ENCODE assay signal across 17 cellular contexts in the genomic region with DNA sequence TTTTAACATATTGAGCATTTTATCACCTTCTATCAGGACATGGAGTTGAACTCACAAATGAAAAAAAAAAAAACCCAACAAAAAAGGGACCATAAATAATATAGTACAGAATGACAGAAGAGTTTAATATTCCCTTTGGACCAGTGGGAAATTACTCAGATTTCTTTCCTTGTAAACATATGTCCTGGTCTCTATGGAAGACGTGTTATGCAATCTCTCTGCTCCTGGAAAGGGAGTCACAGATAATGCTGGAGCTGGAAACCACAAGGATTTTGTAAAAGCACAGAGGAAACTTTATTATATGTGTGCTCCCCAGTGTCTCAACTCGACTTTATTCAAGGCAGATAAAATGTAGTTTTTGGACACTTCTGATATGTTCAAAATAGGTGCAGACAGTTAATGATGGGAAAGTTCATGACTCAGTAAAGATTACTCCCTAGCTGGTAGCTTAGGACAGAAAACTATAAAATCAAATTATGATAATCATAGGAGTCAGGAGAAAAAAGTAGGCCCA.
DNase-seq lines count a peak whose midpoint lies in the region; ATAC-seq and TF ChIP-seq lines count a peak whose summit lies in the region.
"Had no signal": no experiment of that assay in that cellular context is flagged by ENCODE, and none has a peak within 500 bp of the region (broad histone marks: within the 10 kb centered on the region; RNA-seq: fewer than 3 reads in every experiment).

No MANE protein-coding gene starts in this region.

- H3K9me3 ChIP-seq in hepatocyte (ENCODE audit: low read depth): no peaks in the 10 kb centered on the region
- H3K9me3 ChIP-seq: BE2C had no signal

- H3K36me3 ChIP-seq in hepatocyte (replicated peaks; ENCODE audit: insufficient read depth, low read depth): no peaks in the 10 kb centered on the region
- H3K36me3 ChIP-seq: BE2C had no signal

- ATAC-seq in stimulated activated naive CD8-positive, alpha-beta T cell treated with anti-CD3 and anti-CD28 coated beads, Interleukin-15, Interleukin-2, amounts not matched to agents 100 U/mL and 50 U/mL, for 24 hours: no peak
- no peak for ATAC-seq in GM21390 (IDR thresholded peaks at IDR 0.05; ENCODE audit: unreplicated experiment)
- ATAC-seq in GM18520 (IDR thresholded peaks at IDR 0.05; ENCODE audit: unreplicated experiment): no peak

- H3K27ac ChIP-seq in hepatocyte: no peak overlapping the region

- no peak overlapping the region for H3K4me2 ChIP-seq in hepatocyte

- 52% methylated on average over 2 of the region's 2 CpGs for WGBS in hepatocyte (ENCODE audit: low lambda C conversion rate, missing lambda C conversion rate)

- DNase-seq in AG10803 (ENCODE audit: low read depth): peak; percentile 55
- DNase-seq in HCEC 1CT: peak; percentile 4
- peak; percentile 80 for DNase-seq in amniotic epithelial cell (ENCODE audit: low read depth)
- DNase-seq in hepatocyte (ENCODE audit: low spot score): peak; percentile 31
- no peak for DNase-seq in stimulated activated naive CD8-positive, alpha-beta T cell treated with anti-CD3 and anti-CD28 coated beads, Interleukin-15, Interleukin-2, amounts not matched to agents 100 U/mL and 50 U/mL, for 24 hours
- DNase-seq in foreskin melanocyte: no peak
- DNase-seq: ACHN; BE2C; Calu3; CD4-positive, alpha-beta memory T cell; DMS79; MV-4-11; NCI-H1417 treated with DMSO at 0.1 percent for 48 hours; NCI-H1930; NCI-H510A treated with DMSO at 0.1 percent for 48 hours had no signal

- H3K9me2 ChIP-seq in hepatocyte (replicated peaks; ENCODE audit: insufficient read depth): no peaks in the 10 kb centered on the region

- no peaks in the 10 kb centered on the region for H4K20me1 ChIP-seq in hepatocyte (ENCODE audit: insufficient read depth, poor library complexity, severe bottlenecking)

- no peaks in the 10 kb centered on the region for H3K27me3 ChIP-seq in hepatocyte
- H3K27me3 ChIP-seq: BE2C had no signal

- TF ChIP-seq CTCF in AG10803 (conservative IDR thresholded peaks at IDR 0.05; ENCODE audit: low read length): no peak
- no peak for TF ChIP-seq CTCF in hepatocyte (IDR thresholded peaks at IDR 0.05; ENCODE audit: poor library complexity)

- no peak overlapping the region for H3K4me3 ChIP-seq in AG10803 (ENCODE audit: low read length)
- no peak overlapping the region for H3K4me3 ChIP-seq in hepatocyte

- no peaks in the 10 kb centered on the region for H3K79me2 ChIP-seq in hepatocyte

- H3K4me1 ChIP-seq in hepatocyte (ENCODE audit: insufficient read depth): peaks cover 15% of the 10 kb centered on the region

- H2AFZ ChIP-seq in hepatocyte: no peak overlapping the region

Comparison
In these comparisons a context has a peak if more than half of its experiments do, and no peak if none do; other contexts are left out.
1. DNase-seq: peak in AG10803 (single experiment), HCEC 1CT (single experiment), amniotic epithelial cell (single experiment) and hepatocyte (single experiment); none in stimulated activated naive CD8-positive, alpha-beta T cell treated with anti-CD3 and anti-CD28 coated beads, Interleukin-15, Interleukin-2, amounts not matched to agents 100 U/mL and 50 U/mL, for 24 hours (single experiment) and foreskin melanocyte (single experiment).